19 cellular contexts compared by ENCODE assay signal in the genomic region with DNA sequence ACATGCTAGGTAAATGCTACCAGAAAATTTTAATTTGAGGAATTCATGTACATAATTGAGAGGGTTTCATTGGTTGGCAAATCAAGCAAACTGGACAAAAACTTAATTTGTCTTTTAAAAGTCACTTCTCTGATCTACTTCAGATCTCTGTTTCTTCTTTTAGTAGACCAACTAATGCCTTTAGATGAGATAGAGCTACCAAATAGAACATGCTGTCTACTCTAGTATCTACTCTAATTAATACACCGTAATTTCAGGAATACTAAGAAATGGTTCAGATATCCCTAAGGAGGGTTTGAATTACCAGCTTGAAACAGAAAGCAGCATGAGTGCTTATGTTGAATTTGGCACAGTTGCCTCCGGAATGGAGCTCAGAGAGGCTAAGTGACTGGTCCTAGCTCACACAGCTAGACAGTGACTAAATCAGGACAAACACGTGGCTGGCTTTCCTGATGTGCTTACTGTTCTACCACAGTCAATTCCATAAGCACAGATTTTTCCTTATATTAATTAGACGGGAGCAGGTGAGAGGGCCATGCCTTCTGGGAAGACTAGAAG.
DNase-seq lines count a peak whose midpoint lies in the region; ATAC-seq and TF ChIP-seq lines count a peak whose summit lies in the region.
"Had no signal": no experiment of that assay in that cellular context is flagged by ENCODE, and none has a peak within 500 bp of the region (broad histone marks: within the 10 kb centered on the region; RNA-seq: fewer than 3 reads in every experiment).

No MANE protein-coding gene starts in this region.

- TF ChIP-seq CTCF in heart right ventricle (IDR thresholded peaks at IDR 0.05), result no peak
- TF ChIP-seq CTCF in hepatocyte (IDR thresholded peaks at IDR 0.05; ENCODE audit: poor library complexity), result no peak
- TF ChIP-seq CTCF in prostate gland (IDR thresholded peaks at IDR 0.05), result no peak
- no peak for TF ChIP-seq CTCF in tibial artery (IDR thresholded peaks at IDR 0.05)

- peaks cover 0 to 30% (median 0%) of the 10 kb centered on the region in 9 donors for H3K36me3 ChIP-seq in heart right ventricle
- H3K36me3 ChIP-seq in hepatocyte (replicated peaks; ENCODE audit: insufficient read depth, low read depth), result no peaks in the 10 kb centered on the region
- H3K36me3 ChIP-seq in prostate gland, result no peaks in the 10 kb centered on the region
- H3K36me3 ChIP-seq in tibial artery, result peaks cover 12 to 20% (median 18%) of the 10 kb centered on the region in 3 donors

- H3K4me1 ChIP-seq in heart right ventricle, result peaks cover 12 to 61% (median 45%) of the 10 kb centered on the region in 9 donors
- H3K4me1 ChIP-seq in hepatocyte (ENCODE audit: insufficient read depth), result peaks cover 40% of the 10 kb centered on the region
- H3K4me1 ChIP-seq in prostate gland (replicated peaks), result peaks cover 8% of the 10 kb centered on the region
- peaks cover 0 to 70% (median 50%) of the 10 kb centered on the region in 4 donors for H3K4me1 ChIP-seq in tibial artery

- H3K27me3 ChIP-seq in heart right ventricle (no peaks in the 10 kb centered on the region), hepatocyte (no peaks in the 10 kb centered on the region), prostate gland (replicated peaks; ENCODE audit: insufficient read depth) (no peaks in the 10 kb centered on the region), tibial artery (no peaks in the 10 kb centered on the region)
- H3K27me3 ChIP-seq: BLaER1, cardiac muscle cell, dorsolateral prefrontal cortex had no signal

- no peaks in the 10 kb centered on the region for H3K79me2 ChIP-seq in hepatocyte

- no peaks in the 10 kb centered on the region for H3K9me2 ChIP-seq in hepatocyte (replicated peaks; ENCODE audit: insufficient read depth)

- no peak overlapping the region for H3K4me3 ChIP-seq in heart right ventricle
- H3K4me3 ChIP-seq in hepatocyte, result no peak overlapping the region
- no peak overlapping the region for H3K4me3 ChIP-seq in prostate gland
- no peak overlapping the region for H3K4me3 ChIP-seq in tibial artery
- H3K4me3 ChIP-seq: A549, BLaER1, cardiac muscle cell, dorsolateral prefrontal cortex, SK-N-MC had no signal

- WGBS in heart right ventricle, 2 donors, result 75 to 81% methylated on average over 4 of the region's 4 CpGs
- WGBS in hepatocyte (ENCODE audit: low lambda C conversion rate, missing lambda C conversion rate), result 90% methylated on average over 4 of the region's 4 CpGs
- WGBS in prostate gland, result 72% methylated on average over 4 of the region's 4 CpGs

- H4K20me1 ChIP-seq in hepatocyte (ENCODE audit: insufficient read depth, poor library complexity, severe bottlenecking), result no peaks in the 10 kb centered on the region
- H4K20me1 ChIP-seq: BLaER1 had no signal

- H3K4me2 ChIP-seq in hepatocyte, result no peak overlapping the region
- H3K4me2 ChIP-seq: A549, BLaER1 had no signal

- DNase-seq in heart right ventricle, result no peak
- no peak for DNase-seq in left ventricle myocardium superior
- no peak for DNase-seq in hepatocyte (ENCODE audit: low spot score)
- DNase-seq in prostate gland (ENCODE audit: low spot score), result no peak
- no peak for DNase-seq in tibial artery
- DNase-seq in activated CD4-positive, alpha-beta T cell treated with anti-CD3 and anti-CD28 coated beads for 48 hours, result no peak
- no peak for DNase-seq in AG08395 (ENCODE audit: low spot score)
- DNase-seq: activated CD4-positive, alpha-beta T cell treated with anti-CD3 and anti-CD28 coated beads, Interleukin-2, amount 10 ng/mL, durations not matched to agents 24 days and 14 days; activated gamma-delta T cell; dorsolateral prefrontal cortex; KBM-7; naive thymus-derived CD4-positive, alpha-beta T cell; NCI-H1694; posterior cingulate gyrus had no signal

- no peak for ATAC-seq in heart right ventricle
- ATAC-seq in left ventricle myocardium superior, result no peak
- ATAC-seq in HG02938 (IDR thresholded peaks at IDR 0.05; ENCODE audit: unreplicated experiment), result no peak
- ATAC-seq: A549; naive thymus-derived CD4-positive, alpha-beta T cell had no signal

- H3K9me3 ChIP-seq in heart right ventricle (no peaks in the 10 kb centered on the region), hepatocyte (ENCODE audit: low read depth) (no peaks in the 10 kb centered on the region), prostate gland (no peaks in the 10 kb centered on the region), tibial artery (no peaks in the 10 kb centered on the region)
- H3K9me3 ChIP-seq: A549, BLaER1 had no signal

- intact Hi-C loops in heart right ventricle (cut with DNase I) (loop anchor here in 6 of 10 donors (2.0 to 10.0 kb wide), 5 partner anchors 259 to 467 kb away; a partner anchor contains a TSS), left ventricle myocardium superior (cut with micrococcal nuclease) (loop anchor here (5.0 kb wide), 1 partner anchor 259 kb away; a partner anchor contains a TSS), prostate gland (cut with DNase I) (loop anchor here (2.0 kb wide), 1 partner anchor 109 kb away; no protein-coding TSS in a partner anchor), tibial artery (cut with DNase I; ENCODE audit: low total_unique reads) (loop anchor here (5.0 kb wide), 1 partner anchor 269 kb away; no protein-coding TSS in a partner anchor)

- H3K27ac ChIP-seq in heart right ventricle, result peak overlapping the region in 8 of 10 donors; percentile 31 to 79 (median 60)
- peak overlapping the region; percentile 75 for H3K27ac ChIP-seq in hepatocyte
- H3K27ac ChIP-seq in prostate gland, result peak overlapping the region; percentile 59
- peak overlapping the region; percentile 71 to 79 for H3K27ac ChIP-seq in tibial artery
- H3K27ac ChIP-seq: BLaER1, cardiac muscle cell, SK-N-MC had no signal

- no peak for TF ChIP-seq POLR2A in prostate gland (IDR thresholded peaks at IDR 0.05)

- no peak overlapping the region for H2AFZ ChIP-seq in hepatocyte
